8 cellular contexts compared by ENCODE assay signal in the genomic region with DNA sequence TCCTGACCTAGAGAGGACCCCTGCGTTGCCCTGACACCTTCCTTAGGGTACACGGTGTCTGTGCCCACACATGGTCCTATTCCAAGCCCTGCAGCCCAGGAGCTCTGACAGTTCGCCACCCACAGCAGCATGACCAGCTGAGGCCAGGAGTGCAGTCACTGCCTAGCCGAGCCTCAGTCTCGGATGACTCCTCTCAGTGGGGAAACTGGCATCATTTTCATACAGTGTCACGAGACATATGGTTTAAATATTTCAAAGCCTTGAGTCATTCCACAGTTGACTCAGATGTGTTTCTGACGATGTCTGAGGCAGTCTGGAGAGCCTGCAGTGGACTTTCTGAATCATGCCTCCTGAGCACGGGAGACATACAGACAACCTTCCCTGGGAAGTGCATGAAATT.
DNase-seq lines count a peak whose midpoint lies in the region; ATAC-seq and TF ChIP-seq lines count a peak whose summit lies in the region.
"Had no signal": no experiment of that assay in that cellular context is flagged by ENCODE, and none has a peak within 500 bp of the region (broad histone marks: within the 10 kb centered on the region; RNA-seq: fewer than 3 reads in every experiment).

No MANE protein-coding gene starts in this region.

- peak overlapping the region; percentile 63 for H3K4me3 ChIP-seq in OCI-LY3 (ENCODE audit: low read length)
- no peak overlapping the region for H3K4me3 ChIP-seq in fibroblast of lung (replicated peaks in 1 of 4; ENCODE audit: control extremely low read depth in 1 of 4, insufficient read depth in 1 of 4, low read depth in 3 of 4, low read length in 4 of 4)

- H4K20me1 ChIP-seq in OCI-LY3 (ENCODE audit: insufficient read depth, low read length) (no peaks in the 10 kb centered on the region), fibroblast of lung (ENCODE audit: control insufficient read depth, extremely low read depth, insufficient read depth, low read length) (no peaks in the 10 kb centered on the region)

- H3K9ac ChIP-seq in OCI-LY3 (ENCODE audit: low read length) (peak overlapping the region; percentile 41), fibroblast of lung (ENCODE audit: insufficient read depth, low read length) (no peak overlapping the region)

- peak overlapping the region; percentile 88 for H3K4me2 ChIP-seq in OCI-LY3 (ENCODE audit: low read length)
- H3K4me2 ChIP-seq in fibroblast of lung (ENCODE audit: extremely low read depth, insufficient read depth, low read length) = peak overlapping the region; percentile 37

- TF ChIP-seq CTCF in OCI-LY3 (IDR thresholded peaks at IDR 0.05; ENCODE audit: low read depth, low read length) (no peak), fibroblast of lung (conservative IDR thresholded peaks at IDR 0.05 in 1 of 2, IDR thresholded peaks at IDR 0.05 in 1 of 2; ENCODE audit: low read depth in 1 of 2, low read length in 2 of 2) (no peak)

- ATAC-seq in GM21723 (IDR thresholded peaks at IDR 0.05; ENCODE audit: unreplicated experiment) = peak; percentile 68

- H3K27ac ChIP-seq in OCI-LY3 (ENCODE audit: low read length) = peak overlapping the region; percentile 55
- peak overlapping the region; percentile 75 for H3K27ac ChIP-seq in fibroblast of lung (ENCODE audit: insufficient read depth, low read length)

- in situ Hi-C loops in G401 (cut with HindIII; ENCODE audit: low sequenced_read_pairs) = no loop called here

- H2AFZ ChIP-seq in OCI-LY3 (ENCODE audit: low read depth, low read length) (no peak overlapping the region), fibroblast of lung (ENCODE audit: low read length) (no peak overlapping the region)

- DNase-seq in fibroblast of lung (ENCODE audit: low read depth in 2 of 2) (peak; percentile 97 to 98), G401 (ENCODE audit: low spot score) (no peak), GM19238 (ENCODE audit: insufficient read length, low spot score) (no peak)
- peak; percentile 37 to 55 (median 45) for DNase-seq in stimulated activated CD4-positive, alpha-beta T cell treated with anti-CD3 and anti-CD28 coated beads, TNF-alpha, amount 100 ng/mL, for 48 hours (ENCODE audit: low read depth in 3 of 3)
- DNase-seq in stimulated activated naive CD4-positive, alpha-beta T cell treated with Interleukin-2 at 50 U/mL for 16 hours (lab: John Stamatoyannopoulos, UW) = no peak
- DNase-seq: NCI-H2029 treated with DMSO at 0.1 percent for 48 hours had no signal

- H3K27me3 ChIP-seq in OCI-LY3 (ENCODE audit: low read depth, low read length) (peaks cover 7% of the 10 kb centered on the region), fibroblast of lung (ENCODE audit: control insufficient read depth, insufficient read depth, low read length) (no peaks in the 10 kb centered on the region)

- H3K4me1 ChIP-seq in OCI-LY3 (ENCODE audit: low read length) (peaks cover 24% of the 10 kb centered on the region), fibroblast of lung (ENCODE audit: control insufficient read depth, extremely low read depth, insufficient read depth, low read length) (peaks cover 20% of the 10 kb centered on the region)

- no peaks in the 10 kb centered on the region for H3K36me3 ChIP-seq in OCI-LY3 (replicated peaks; ENCODE audit: low read depth, low read length)
- H3K36me3 ChIP-seq in fibroblast of lung (ENCODE audit: control insufficient read depth, insufficient read depth, low read length) = no peaks in the 10 kb centered on the region

- no peaks in the 10 kb centered on the region for H3K9me3 ChIP-seq in OCI-LY3 (ENCODE audit: insufficient read depth, low read length)
- no peaks in the 10 kb centered on the region for H3K9me3 ChIP-seq in fibroblast of lung (ENCODE audit: control insufficient read depth, insufficient read depth, low read depth, low read length)

- H3K79me2 ChIP-seq in OCI-LY3 (ENCODE audit: low read length) = no peaks in the 10 kb centered on the region
- H3K79me2 ChIP-seq in fibroblast of lung (ENCODE audit: control insufficient read depth, insufficient read depth, low read length) = no peaks in the 10 kb centered on the region

Comparison
In these comparisons a context has a peak if more than half of its experiments do, and no peak if none do; other contexts are left out.
1. DNase-seq: peak in fibroblast of lung (2 of 2) and stimulated activated CD4-positive, alpha-beta T cell treated with anti-CD3 and anti-CD28 coated beads, TNF-alpha, amount 100 ng/mL, for 48 hours (3 of 3); none in G401 (single experiment), stimulated activated naive CD4-positive, alpha-beta T cell treated with Interleukin-2 at 50 U/mL for 16 hours (single experiment) and GM19238 (single experiment).